Comparison of ENCODE assay signal across 8 cellular contexts in genomic region chr11:31870609-31871309, GRCh38. TPM values are rescaled to one million over a fixed set of nuclear protein-coding genes. Genes with fewer than 3 reads are reported as not detected.
A peak's percentile ranks its signal among the peaks of the same experiment; 100 is the strongest.
DNase-seq lines count a peak whose midpoint lies in the region; ATAC-seq and TF ChIP-seq lines count a peak whose summit lies in the region.
"Had no signal": no experiment of that assay in that cellular context is flagged by ENCODE, and none has a peak within 500 bp of the region (broad histone marks: within the 10 kb centered on the region; RNA-seq: fewer than 3 reads in every experiment).

No MANE protein-coding gene starts in this region.

- peak; percentile 72 to 85 (median 80) for ATAC-seq in right lobe of liver
- ATAC-seq in HG02588 (IDR thresholded peaks at IDR 0.05; ENCODE audit: unreplicated experiment): no peak

- intact Hi-C loops in right lobe of liver (cut with DNase I) (no loop called here), vagina (cut with DNase I) (no loop called here)

- in situ Hi-C loops in G401 (cut with HindIII; ENCODE audit: low sequenced_read_pairs): no loop called here

- H3K9ac ChIP-seq in HUES48 (ENCODE audit: low read depth, low read length): no peak overlapping the region

- H3K36me3 ChIP-seq in HUES48 (ENCODE audit: control insufficient read depth, insufficient read depth, low read length) (no peaks in the 10 kb centered on the region), right lobe of liver (no peaks in the 10 kb centered on the region), vagina (no peaks in the 10 kb centered on the region)

- H3K9me3 ChIP-seq in HUES48 (ENCODE audit: control insufficient read depth, insufficient read depth, low read length) (no peaks in the 10 kb centered on the region), right lobe of liver (no peaks in the 10 kb centered on the region), vagina (no peaks in the 10 kb centered on the region)

- H3K4me3 ChIP-seq in HUES48 (ENCODE audit: low read depth, low read length): peak overlapping the region; percentile 41
- peak overlapping the region in 1 of 3 donors; percentile 23 for H3K4me3 ChIP-seq in right lobe of liver
- no peak overlapping the region for H3K4me3 ChIP-seq in vagina

- H3K27ac ChIP-seq in HUES48 (ENCODE audit: low read depth, low read length) (peak overlapping the region; percentile 4), right lobe of liver (no peak overlapping the region), vagina (no peak overlapping the region)

- TF ChIP-seq POLR2A in right lobe of liver (IDR thresholded peaks at IDR 0.05) (no peak), vagina (IDR thresholded peaks at IDR 0.05) (no peak)

- DNase-seq in G401 (ENCODE audit: low spot score) (peak; percentile 27), RKO (ENCODE audit: low spot score) (peak; percentile 21), dedifferentiated amniotic fluid mesenchymal stem cell (ENCODE audit: extremely low spot score) (peak; percentile 26), right lobe of liver (peak; percentile 30 to 59 (median 55)), vagina (ENCODE audit: extremely low spot score in 2 of 2) (peak in 1 of 2 donors; percentile 71)

- 17% methylated on average over 13 of the region's 13 CpGs for WGBS in right lobe of liver (ENCODE audit: insufficient coverage, low coverage, low lambda C conversion rate, missing lambda C conversion rate)

- TF ChIP-seq CTCF in right lobe of liver (IDR thresholded peaks at IDR 0.05) (peak; percentile 36 to 60 (median 50)), vagina (IDR thresholded peaks at IDR 0.05) (peak in 2 of 3 experiments; percentile 15)

- H3K4me1 ChIP-seq in HUES48 (ENCODE audit: control insufficient read depth, insufficient read depth, low read length) (peaks cover 23% of the 10 kb centered on the region), right lobe of liver (peaks cover 0 to 16% (median 3%) of the 10 kb centered on the region in 4 donors), vagina (no peaks in the 10 kb centered on the region)

- H3K27me3 ChIP-seq in HUES48 (ENCODE audit: control insufficient read depth, insufficient read depth, low read length) (peaks cover 46% of the 10 kb centered on the region), right lobe of liver (no peaks in the 10 kb centered on the region), vagina (no peaks in the 10 kb centered on the region)

RNA-seq across cellular contexts. Expression of gene PAX6, which starts 59.6 kb away (rescaled TPM):
- total RNA-seq in G401 (2014; rRNA removed; shearing (Covaris generic)): 2.7 and 3.8 TPM in 2 replicates
- not detected for total RNA-seq in right lobe of liver
- total RNA-seq in vagina: not detected
- total RNA-seq: activated CD8-positive, alpha-beta memory T cell treated with anti-CD3 and anti-CD28 coated beads for 36 hours had no signal
